In genomic region chr20:36860339-36860738, GRCh38 we compare ENCODE assay signal across 12 cellular contexts. TPM values are rescaled to one million over a fixed set of nuclear protein-coding genes. Genes with fewer than 3 reads are reported as not detected.
DNase-seq lines count a peak whose midpoint lies in the region; ATAC-seq and TF ChIP-seq lines count a peak whose summit lies in the region.
"Had no signal": no experiment of that assay in that cellular context is flagged by ENCODE, and none has a peak within 500 bp of the region (broad histone marks: within the 10 kb centered on the region; RNA-seq: fewer than 3 reads in every experiment).

No MANE protein-coding gene starts in this region.

- no peak overlapping the region for H2BK120ac ChIP-seq in H9 (ENCODE audit: low read depth, low read length, poor library complexity, severe bottlenecking)

- no peak overlapping the region for H2AFZ ChIP-seq in H9 (ENCODE audit: low read length)

- no peaks in the 10 kb centered on the region for H3K79me2 ChIP-seq in H9 (ENCODE audit: insufficient read depth, low read length)

- no peak overlapping the region for H2BK15ac ChIP-seq in H9 (ENCODE audit: low read depth, low read length)

- no peak overlapping the region for H3K4ac ChIP-seq in H9 (ENCODE audit: low read depth, low read length)

- H3T11ph ChIP-seq in H9 (ENCODE audit: low read length) = no peak overlapping the region

- DNase-seq in HFF-Myc (ENCODE audit: extremely low read depth, low read depth) = no peak
- no peak for DNase-seq in activated B cell treated with CpG ODN at 0.5 μM for 24 hours
- DNase-seq in immature natural killer cell = no peak
- DNase-seq in H9 = no peak
- DNase-seq in NCI-H226 = no peak
- no peak for DNase-seq in T1000 (lab: John Stamatoyannopoulos, UW)
- DNase-seq: activated naive CD8-positive, alpha-beta T cell treated with anti-CD3 and anti-CD28 coated beads for 36 hours; DMS153; effector CD8-positive, alpha-beta T cell; head of caudate nucleus had no signal

- no peak overlapping the region for H4K91ac ChIP-seq in H9 (ENCODE audit: insufficient read length, low read depth, low read length)

- H3K4me3 Mint-ChIP-seq in activated B cell treated with CpG ODN at 0.5 μM for 24 hours (peak overlapping the region; percentile 17), immature natural killer cell (peak overlapping the region in 3 of 5 donors; percentile 5 to 50 (median 5)), H9 (peak overlapping the region in 1 of 2 experiments; percentile 33; a peak in 1 of 5 replicates)
- H3K4me3 Mint-ChIP-seq: activated naive CD8-positive, alpha-beta T cell treated with anti-CD3 and anti-CD28 coated beads for 36 hours had no signal

- CTCF ChIA-PET in activated B cell treated with CpG ODN at 0.5 μM for 24 hours (lab: Charles Lee) = interaction anchor here (0.9 to 4.9 kb wide), 2 partner anchors 51 to 105 kb away, joined by 5 to 37 read pairs; no protein-coding TSS in a partner anchor

- H3K4me1 ChIP-seq in stomach smooth muscle (ENCODE audit: control insufficient read depth, insufficient read depth, low read length) (peaks cover 67% of the 10 kb centered on the region), H9 (ENCODE audit: insufficient read depth, low read length) (peaks cover 2% of the 10 kb centered on the region; the same call in 1 of the 2 replicates)

- TF ChIP-seq CTCF in HFF-Myc (IDR thresholded peaks at IDR 0.05; ENCODE audit: low read depth, low read length, missing control alignments) (no peak), activated B cell treated with CpG ODN at 0.5 μM for 24 hours (IDR thresholded peaks at IDR 0.05) (no peak), H9 (conservative IDR thresholded peaks at IDR 0.05) (no peak)

- intact Hi-C loops in activated B cell treated with CpG ODN at 0.5 μM for 24 hours (cut with micrococcal nuclease) = loop anchor here (5.0 kb wide), 1 partner anchor 33 kb away; no protein-coding TSS in a partner anchor

- H3K27ac ChIP-seq in stomach smooth muscle (ENCODE audit: low read length) (peak overlapping the region; percentile 94), H9 (ENCODE audit: insufficient read length, low read depth, low read length) (no peak overlapping the region)

- H3K23me2 ChIP-seq in H9 (ENCODE audit: insufficient read length, low read depth, low read length, poor library complexity, severe bottlenecking) = peaks cover 3% of the 10 kb centered on the region

- no peak overlapping the region for H3K56ac ChIP-seq in H9 (ENCODE audit: insufficient read length, low read depth, low read length)

- no peak overlapping the region for H3K27ac Mint-ChIP-seq in activated B cell treated with CpG ODN at 0.5 μM for 24 hours
- no peak overlapping the region for H3K27ac Mint-ChIP-seq in immature natural killer cell
- no peak overlapping the region; a peak in 1 of 7 replicates for H3K27ac Mint-ChIP-seq in H9
- H3K27ac Mint-ChIP-seq: activated naive CD8-positive, alpha-beta T cell treated with anti-CD3 and anti-CD28 coated beads for 36 hours had no signal

- POLR2A ChIA-PET in activated B cell treated with CpG ODN at 0.5 μM for 24 hours (lab: Charles Lee) = interaction anchor here (4.3 to 5.2 kb wide), 2 partner anchors 14 to 24 kb away, joined by 44 to 55 read pairs; no protein-coding TSS in a partner anchor

- no CpG with 5 or more reads among the region's 5 CpGs for WGBS in H9 (ENCODE audit: extremely low coverage, insufficient read length, low lambda C conversion rate)

- H3K79me1 ChIP-seq in H9 (ENCODE audit: insufficient read depth, low read depth, low read length, poor library complexity, severe bottlenecking) = no peaks in the 10 kb centered on the region

- no peak overlapping the region for H2BK12ac ChIP-seq in H9 (ENCODE audit: insufficient read length, low read depth, low read length)

- H4K20me1 ChIP-seq in H9 (ENCODE audit: control insufficient read depth, insufficient read depth, insufficient read length) = no peaks in the 10 kb centered on the region

- H3K9me3 Mint-ChIP-seq in activated B cell treated with CpG ODN at 0.5 μM for 24 hours (no peaks in the 10 kb centered on the region), immature natural killer cell (no peaks in the 10 kb centered on the region), H9 (no peaks in the 10 kb centered on the region)
- H3K9me3 Mint-ChIP-seq: activated naive CD8-positive, alpha-beta T cell treated with anti-CD3 and anti-CD28 coated beads for 36 hours had no signal

- H3K4me1 Mint-ChIP-seq in activated B cell treated with CpG ODN at 0.5 μM for 24 hours (peaks cover 75% of the 10 kb centered on the region), immature natural killer cell (peaks cover 5 to 13% of the 10 kb centered on the region in 2 donors), H9 (peaks cover 48 to 52% of the 10 kb centered on the region in 2 experiments)

- H3K4me3 ChIP-seq in HFF-Myc (replicated peaks; ENCODE audit: low read depth, low read length) = peak overlapping the region; percentile 84
- H3K4me3 ChIP-seq in stomach smooth muscle (ENCODE audit: low read length in 2 of 2) = peak overlapping the region; percentile 29 to 77

- H3K36me3 Mint-ChIP-seq in activated B cell treated with CpG ODN at 0.5 μM for 24 hours (ENCODE audit: low read depth) (peaks cover 12% of the 10 kb centered on the region), immature natural killer cell (no peaks in the 10 kb centered on the region), H9 (ENCODE audit: insufficient read depth in 1 of 3, low read depth in 3 of 3) (peaks cover 0 to 10% (median 8%) of the 10 kb centered on the region in 3 experiments; a peak in 6 of 7 replicates)
- H3K36me3 Mint-ChIP-seq: activated naive CD8-positive, alpha-beta T cell treated with anti-CD3 and anti-CD28 coated beads for 36 hours had no signal

- H4K8ac ChIP-seq in H9 (replicated peaks; ENCODE audit: insufficient read length, low read depth, low read length) = no peak overlapping the region

- no peak overlapping the region for H2BK5ac ChIP-seq in H9 (ENCODE audit: insufficient read length, low read length)

- no peak overlapping the region for H2BK20ac ChIP-seq in H9 (ENCODE audit: low read depth, low read length, poor library complexity, severe bottlenecking)

- no peak overlapping the region for H2AK5ac ChIP-seq in H9 (ENCODE audit: insufficient read length, low read length)

- ATAC-seq in activated B cell treated with CpG ODN at 0.5 μM for 24 hours (ENCODE audit: low read depth) = no peak

- H3K9me3 ChIP-seq in stomach smooth muscle (ENCODE audit: control insufficient read depth in 2 of 2, low read length in 2 of 2) = no peaks in the 10 kb centered on the region
- no peaks in the 10 kb centered on the region for H3K9me3 ChIP-seq in H9 (ENCODE audit: control insufficient read depth, low read depth, low read length)

- H3K27me3 ChIP-seq in stomach smooth muscle (ENCODE audit: control insufficient read depth in 1 of 2, insufficient read depth in 2 of 2, low read length in 2 of 2) (no peaks in the 10 kb centered on the region), H9 (ENCODE audit: insufficient read depth, low read length) (no peaks in the 10 kb centered on the region)

- H3K9ac ChIP-seq in stomach smooth muscle (ENCODE audit: low read length in 2 of 2) (peak overlapping the region; percentile 18 to 21), H9 (ENCODE audit: extremely low read depth, insufficient read length, low read length) (no peak overlapping the region)

- no peaks in the 10 kb centered on the region for H3K36me3 ChIP-seq in stomach smooth muscle (ENCODE audit: control insufficient read depth in 2 of 2, insufficient read depth in 2 of 2, low read length in 2 of 2)

- H4K5ac ChIP-seq in H9 (ENCODE audit: insufficient read length, low read depth, low read length) = no peak overlapping the region

- no peak overlapping the region for H3K14ac ChIP-seq in H9 (ENCODE audit: insufficient read depth, low read length)

- H3K18ac ChIP-seq in H9 (ENCODE audit: insufficient read length, low read depth, low read length) = no peak overlapping the region

- no peak overlapping the region for H3K23ac ChIP-seq in H9 (ENCODE audit: insufficient read length, low read depth, low read length)

- H3K4me2 ChIP-seq in H9 (ENCODE audit: insufficient read depth, insufficient read length, low read length) = no peak overlapping the region

- no peaks in the 10 kb centered on the region for H3K27me3 Mint-ChIP-seq in activated B cell treated with CpG ODN at 0.5 μM for 24 hours
- peaks cover 2 to 9% (median 7%) of the 10 kb centered on the region in 3 donors for H3K27me3 Mint-ChIP-seq in immature natural killer cell (ENCODE audit: low read depth in 3 of 3)
- H3K27me3 Mint-ChIP-seq in H9 (ENCODE audit: low read depth) = peaks cover 18% of the 10 kb centered on the region

RNA-seq across cellular contexts. Expression of gene TLDC2, which starts 15.6 kb away (rescaled TPM):
- not detected in 2 replicates for total RNA-seq in activated B cell treated with CpG ODN at 0.5 μM for 24 hours
- under 1 TPM in 2 of 3 donors, not detected in 1; 0.38 to 0.55 TPM for polyA plus RNA-seq in immature natural killer cell
- total RNA-seq in H9 (2021) = 0.11 TPM in 1 of 2 replicates, not detected in the other
- total RNA-seq: activated naive CD8-positive, alpha-beta T cell treated with anti-CD3 and anti-CD28 coated beads for 36 hours; lung microvascular endothelial cell had no signal
